In genomic region chr4:106344324-106344970, GRCh38 we compare ENCODE assay signal across 23 cellular contexts. TPM values are rescaled to one million over a fixed set of nuclear protein-coding genes. Genes with fewer than 3 reads are reported as not detected.
DNase-seq lines count a peak whose midpoint lies in the region; ATAC-seq and TF ChIP-seq lines count a peak whose summit lies in the region.
"Had no signal": no experiment of that assay in that cellular context is flagged by ENCODE, and none has a peak within 500 bp of the region (broad histone marks: within the 10 kb centered on the region; RNA-seq: fewer than 3 reads in every experiment).

No MANE protein-coding gene starts in this region.

- DNase-seq in GM03348 (ENCODE audit: low spot score) (peak; percentile 25), astrocyte of the cerebellum (ENCODE audit: low read depth) (peak; percentile 60), fibroblast of the conjunctiva (ENCODE audit: low read depth) (peak; percentile 4), anterior cingulate cortex (lab: John Stamatoyannopoulos, UW) (no peak), mucosa of descending colon (no peak), sciatic nerve (ENCODE audit: low spot score) (no peak)
- DNase-seq: activated CD8-positive, alpha-beta T cell treated with anti-CD3 and anti-CD28 coated beads for 36 hours; effector CD4-positive, alpha-beta T cell; NCI-H1436 treated with DMSO at 0.1 percent for 48 hours; NCI-H526; OCI-M1; ovary; stimulated activated naive B cell treated with anti-CD40 and anti-IgM and Interleukin-4, amounts not matched to agents 10 μg/mL and 1 μg/mL and 100 μg/mL, for 72 hours had no signal

- H3K79me2 ChIP-seq in ACC112 (ENCODE audit: control insufficient read depth, insufficient read depth, low read length, unreplicated experiment): peaks cover 32% of the 10 kb centered on the region

- H3K9me3 ChIP-seq in mucosa of descending colon: no peaks in the 10 kb centered on the region
- H3K9me3 ChIP-seq: gastroesophageal sphincter, HAP-1, ovary had no signal

- ATAC-seq in GM21717 (IDR thresholded peaks at IDR 0.05; ENCODE audit: unreplicated experiment) (no peak), mucosa of descending colon (no peak), sciatic nerve (no peak)
- ATAC-seq: activated CD8-positive, alpha-beta T cell treated with anti-CD3 and anti-CD28 coated beads for 36 hours; gastroesophageal sphincter; stimulated activated naive B cell treated with anti-CD40 and anti-IgM and Interleukin-4, amounts not matched to agents 10 μg/mL and 1 μg/mL and 100 μg/mL, for 72 hours had no signal

- H3K4me1 ChIP-seq in ACC112 (ENCODE audit: control insufficient read depth, insufficient read depth, low read length, unreplicated experiment): peaks cover 16% of the 10 kb centered on the region
- no peaks in the 10 kb centered on the region for H3K4me1 ChIP-seq in mucosa of descending colon (ENCODE audit: low read depth)

- TF ChIP-seq CTCF in astrocyte of the cerebellum (IDR thresholded peaks at IDR 0.05; ENCODE audit: low read depth, low read length, missing control alignments) (no peak), mucosa of descending colon (IDR thresholded peaks at IDR 0.05) (no peak)

- H3K36me3 ChIP-seq in ACC112 (ENCODE audit: insufficient read depth, low read length) (peaks cover 28% of the 10 kb centered on the region), mucosa of descending colon (ENCODE audit: low read depth) (no peaks in the 10 kb centered on the region)
- H3K36me3 ChIP-seq: ovary had no signal

- H3K4me3 ChIP-seq in ACC112 (ENCODE audit: low read depth, low read length) (no peak overlapping the region; the same call in 1 of the 2 replicates), astrocyte of the cerebellum (ENCODE audit: low read depth, low read length) (no peak overlapping the region), mucosa of descending colon (no peak overlapping the region)
- H3K4me3 ChIP-seq: BLaER1, gastroesophageal sphincter, HAP-1, ovary, skin epidermis had no signal

- intact Hi-C loops in mucosa of descending colon (cut with DNase I, micrococcal nuclease) (no loop called here), sciatic nerve (cut with DNase I) (no loop called here)

- in situ Hi-C loops in astrocyte of the cerebellum (cut with HindIII; ENCODE audit: low sequenced_read_pairs): no loop called here

- H2AFZ ChIP-seq in ACC112 (ENCODE audit: low read length, unreplicated experiment): no peak overlapping the region

- H3K27me3 ChIP-seq in ACC112 (ENCODE audit: insufficient read depth, low read length): no peaks in the 10 kb centered on the region
- H3K27me3 ChIP-seq: BLaER1, gastroesophageal sphincter, ovary had no signal

- peak overlapping the region; percentile 29; the same call in 1 of the 2 replicates for H3K27ac ChIP-seq in ACC112 (ENCODE audit: low read depth, low read length)
- H3K27ac ChIP-seq: BLaER1, gastroesophageal sphincter, KMS-11, ovary, skin epidermis had no signal

RNA-seq across cellular contexts. Expression of gene GIMD1, which starts 24.1 kb away (rescaled TPM):
- total RNA-seq in mucosa of descending colon (not detected), sciatic nerve (not detected)
- total RNA-seq: activated CD8-positive, alpha-beta T cell treated with anti-CD3 and anti-CD28 coated beads for 36 hours; activated T-helper 2 cell treated with anti-CD3 and anti-CD28 coated beads, Interferon-gamma antibody, Interleukin-2, Interleukin-4, amounts not matched to agents 10 μg/mL and 5 μg/mL and 100 μg/mL, durations not matched to agents 14 hours and 24 hours and 36 hours; Daoy; gastroesophageal sphincter; ovary; SK-MEL-5 had no signal

RNA-seq across cellular contexts. Expression of gene AIMP1, which starts 28.1 kb away (rescaled TPM):
- total RNA-seq in mucosa of descending colon (10 to 100 TPM; 42.6 to 51.9 (median 46.9) TPM), sciatic nerve (42.9 TPM)

RNA-seq across cellular contexts. Expression of gene TBCK, which starts 28.4 kb away (rescaled TPM):
- total RNA-seq in mucosa of descending colon (10 to 100 TPM; 23.1 to 42.5 (median 38.3) TPM), sciatic nerve (60.4 TPM)

Comparison
In these comparisons a context has a peak if more than half of its experiments do, and no peak if none do; other contexts are left out.
1. DNase-seq: peak in GM03348 (single experiment), astrocyte of the cerebellum (single experiment) and fibroblast of the conjunctiva (single experiment); none in anterior cingulate cortex (0 of 58), mucosa of descending colon (0 of 3) and sciatic nerve (single experiment).